In genomic region chr4:110518889-110519490, GRCh38 we compare ENCODE assay signal across 8 cellular contexts. TPM values are rescaled to one million over a fixed set of nuclear protein-coding genes. Genes with fewer than 3 reads are reported as not detected.
A peak's percentile ranks its signal among the peaks of the same experiment; 100 is the strongest.
DNase-seq lines count a peak whose midpoint lies in the region; ATAC-seq and TF ChIP-seq lines count a peak whose summit lies in the region.

No MANE protein-coding gene starts in this region.

- DNase-seq in cardiac muscle cell (ENCODE audit: low read depth in 1 of 2, low spot score in 1 of 2) (peak; percentile 40 to 57), cardiac septum (ENCODE audit: low spot score) (no peak), NB4 (ENCODE audit: low read depth) (peak; percentile 11), brain microvascular endothelial cell (peak; percentile 17), medulla oblongata (ENCODE audit: extremely low spot score) (peak; percentile 42), NCI-H2029 treated with DMSO at 0.1 percent for 48 hours (lab: John Stamatoyannopoulos, UW) (no peak)

- H3K4me1 ChIP-seq in cardiac muscle cell (ENCODE audit: low read depth) = no peaks in the 10 kb centered on the region

- in situ Hi-C loops in brain microvascular endothelial cell (cut with HindIII; ENCODE audit: low pct_ligation_motif_present, low sequenced_read_pairs) = loop anchor here (25.0 kb wide), 1 partner anchor 507 kb away; no protein-coding TSS in a partner anchor

- H3K4me3 ChIP-seq in cardiac muscle cell = no peak overlapping the region
- H3K4me3 ChIP-seq in NB4 (ENCODE audit: low read depth, low read length) = no peak overlapping the region
- no peak overlapping the region for H3K4me3 ChIP-seq in brain microvascular endothelial cell (ENCODE audit: low read depth, low read length)

- H3K36me3 ChIP-seq in cardiac muscle cell (no peaks in the 10 kb centered on the region), brain microvascular endothelial cell (replicated peaks) (no peaks in the 10 kb centered on the region)

- TF ChIP-seq POLR2A in NB4 (IDR thresholded peaks at IDR 0.05; ENCODE audit: extremely low read depth, insufficient read length) = no peak

- H3K27me3 ChIP-seq in cardiac muscle cell (no peaks in the 10 kb centered on the region), brain microvascular endothelial cell (replicated peaks) (no peaks in the 10 kb centered on the region)

- no peak overlapping the region for H3K27ac ChIP-seq in cardiac muscle cell
- H3K27ac ChIP-seq in brain microvascular endothelial cell = no peak overlapping the region

- intact Hi-C loops in cardiac septum (cut with DNase I) = loop anchor here (10.0 kb wide), 2 partner anchors 174 to 324 kb away; partner anchors contain the start of gene ELOVL6

- ATAC-seq in HG03045 (IDR thresholded peaks at IDR 0.05; ENCODE audit: unreplicated experiment) (no peak), GM18519 (IDR thresholded peaks at IDR 0.05; ENCODE audit: low FRiP score, unreplicated experiment) (no peak)

- no peaks in the 10 kb centered on the region for H3K9me3 ChIP-seq in cardiac muscle cell (ENCODE audit: low read depth)

- TF ChIP-seq CTCF in cardiac muscle cell (IDR thresholded peaks at IDR 0.05; ENCODE audit: low read depth, low read length) (peak; percentile 81), NB4 (IDR thresholded peaks at IDR 0.05; ENCODE audit: low read depth, low read length) (peak; percentile 66), brain microvascular endothelial cell (IDR thresholded peaks at IDR 0.05; ENCODE audit: low read depth, low read length, missing control alignments) (peak; percentile 87)

RNA-seq across cellular contexts. Expression of gene ENPEP, which starts 43.0 kb away (rescaled TPM):
- total RNA-seq in cardiac muscle cell = 2.7 and 5.5 TPM in 2 replicates
- 4.6 and 5.8 TPM in 2 replicates for polyA plus RNA-seq in cardiac muscle cell
- 5.3 TPM for total RNA-seq in cardiac septum

Comparison
In these comparisons a context has a peak if more than half of its experiments do, and no peak if none do; other contexts are left out.
1. DNase-seq: peak in cardiac muscle cell (2 of 2), NB4 (single experiment), brain microvascular endothelial cell (single experiment) and medulla oblongata (single experiment); none in cardiac septum (single experiment) and NCI-H2029 treated with DMSO at 0.1 percent for 48 hours (single experiment).
2. Peak in every context shown above with its lines, with median percentiles within 50 percentile points of each other: CTCF ChIP-seq.